8 cellular contexts compared by ENCODE assay signal in genomic region chr12:93467351-93468007, GRCh38. TPM values are rescaled to one million over a fixed set of nuclear protein-coding genes. Genes with fewer than 3 reads are reported as not detected.
DNase-seq lines count a peak whose midpoint lies in the region; ATAC-seq and TF ChIP-seq lines count a peak whose summit lies in the region.

TSS of gene MRPL42 (plus strand) at chr12:93467514. CDS start at chr12:93469286, 1,772 bp downstream.

- peaks cover 43% of the 10 kb centered on the region for H3K4me1 Mint-ChIP-seq in activated T-helper 1 cell treated with anti-CD3 and anti-CD28 coated beads, Interleukin-12 subunit alpha, Interleukin-12 subunit beta, Interleukin-2, Interleukin-4 antibody, amounts not matched to agents 30 ng/mL and 10 ng/mL and 1 ng/mL, durations not matched to agents 14 hours and 24 hours and 36 hours (ENCODE audit: low read depth)
- peaks cover 16 to 39% (median 35%) of the 10 kb centered on the region in 4 donors for H3K4me1 Mint-ChIP-seq in naive thymus-derived CD8-positive, alpha-beta T cell

- H3K4me1 ChIP-seq in Karpas-422 (ENCODE audit: low read length) (peaks cover 16% of the 10 kb centered on the region), fibroblast of lung (ENCODE audit: control insufficient read depth, extremely low read depth, insufficient read depth, low read length) (no peaks in the 10 kb centered on the region)

- H2AFZ ChIP-seq in Karpas-422 (ENCODE audit: low read length) (peak within 1 kb of the TSS; percentile 87), fibroblast of lung (ENCODE audit: low read length) (peak within 1 kb of the TSS; percentile 99)

- no peaks in the 10 kb centered on the region for H3K27me3 Mint-ChIP-seq in activated T-helper 1 cell treated with anti-CD3 and anti-CD28 coated beads, Interleukin-12 subunit alpha, Interleukin-12 subunit beta, Interleukin-2, Interleukin-4 antibody, amounts not matched to agents 30 ng/mL and 10 ng/mL and 1 ng/mL, durations not matched to agents 14 hours and 24 hours and 36 hours (ENCODE audit: insufficient read depth)
- H3K27me3 Mint-ChIP-seq in naive thymus-derived CD8-positive, alpha-beta T cell: no peaks in the 10 kb centered on the region

- H3K79me2 ChIP-seq in Karpas-422 (ENCODE audit: low read length) (peaks cover 48% of the 10 kb centered on the region), fibroblast of lung (ENCODE audit: control insufficient read depth, insufficient read depth, low read length) (peaks cover 27% of the 10 kb centered on the region)

- H3K9me3 ChIP-seq in Karpas-422 (ENCODE audit: low read length) (no peaks in the 10 kb centered on the region), fibroblast of lung (ENCODE audit: control insufficient read depth, insufficient read depth, low read depth, low read length) (no peaks in the 10 kb centered on the region)

- H3K4me3 ChIP-seq in Karpas-422 (ENCODE audit: low read length): peak within 1 kb of the TSS; percentile 78
- peak within 1 kb of the TSS; percentile 86 to 100 (median 94) for H3K4me3 ChIP-seq in fibroblast of lung (replicated peaks in 1 of 4; ENCODE audit: control extremely low read depth in 1 of 4, insufficient read depth in 1 of 4, low read depth in 3 of 4, low read length in 4 of 4)

- peaks cover 28% of the 10 kb centered on the region for H3K36me3 Mint-ChIP-seq in activated T-helper 1 cell treated with anti-CD3 and anti-CD28 coated beads, Interleukin-12 subunit alpha, Interleukin-12 subunit beta, Interleukin-2, Interleukin-4 antibody, amounts not matched to agents 30 ng/mL and 10 ng/mL and 1 ng/mL, durations not matched to agents 14 hours and 24 hours and 36 hours (ENCODE audit: low read depth)
- H3K36me3 Mint-ChIP-seq in naive thymus-derived CD8-positive, alpha-beta T cell: peaks cover 0 to 22% (median 5%) of the 10 kb centered on the region in 3 donors

- intact Hi-C loops in activated T-helper 1 cell treated with anti-CD3 and anti-CD28 coated beads, Interleukin-12 subunit alpha, Interleukin-12 subunit beta, Interleukin-2, Interleukin-4 antibody, amounts not matched to agents 30 ng/mL and 10 ng/mL and 1 ng/mL, durations not matched to agents 14 hours and 24 hours and 36 hours (cut with micrococcal nuclease): loop anchor here (1.0 to 5.0 kb wide), 7 partner anchors 25 to 210 kb away; partner anchors contain the start of gene CRADD

- TF ChIP-seq CTCF in fibroblast of lung (conservative IDR thresholded peaks at IDR 0.05 in 1 of 2, IDR thresholded peaks at IDR 0.05 in 1 of 2; ENCODE audit: low read depth in 1 of 2, low read length in 2 of 2): peak; percentile 73 to 85

- H3K27ac Mint-ChIP-seq in activated T-helper 1 cell treated with anti-CD3 and anti-CD28 coated beads, Interleukin-12 subunit alpha, Interleukin-12 subunit beta, Interleukin-2, Interleukin-4 antibody, amounts not matched to agents 30 ng/mL and 10 ng/mL and 1 ng/mL, durations not matched to agents 14 hours and 24 hours and 36 hours: peak within 1 kb of the TSS; percentile 93
- H3K27ac Mint-ChIP-seq in naive thymus-derived CD8-positive, alpha-beta T cell: peak within 1 kb of the TSS; percentile 77 to 98 (median 97)

- H3K27me3 ChIP-seq in Karpas-422 (ENCODE audit: low read length): no peaks in the 10 kb centered on the region
- H3K27me3 ChIP-seq in fibroblast of lung (ENCODE audit: control insufficient read depth, insufficient read depth, low read length): no peaks in the 10 kb centered on the region

- H3K27ac ChIP-seq in Karpas-422 (ENCODE audit: low read length) (peak within 1 kb of the TSS; percentile 48), fibroblast of lung (ENCODE audit: insufficient read depth, low read length) (peak within 1 kb of the TSS; percentile 93)

- POLR2A ChIA-PET in naive thymus-derived CD8-positive, alpha-beta T cell (lab: Charles Lee): interaction anchor here (0.5 to 2.9 kb wide), 14 partner anchors 18 to 1605 kb away, joined by 3 to 19 read pairs (median 4); partner anchors contain the start of genes EEA1 and UBE2N

- H4K20me1 ChIP-seq in Karpas-422 (ENCODE audit: insufficient read depth, low read depth, low read length) (no peaks in the 10 kb centered on the region), fibroblast of lung (ENCODE audit: control insufficient read depth, extremely low read depth, insufficient read depth, low read length) (no peaks in the 10 kb centered on the region)

- no peaks in the 10 kb centered on the region for H3K9me3 Mint-ChIP-seq in activated T-helper 1 cell treated with anti-CD3 and anti-CD28 coated beads, Interleukin-12 subunit alpha, Interleukin-12 subunit beta, Interleukin-2, Interleukin-4 antibody, amounts not matched to agents 30 ng/mL and 10 ng/mL and 1 ng/mL, durations not matched to agents 14 hours and 24 hours and 36 hours
- no peaks in the 10 kb centered on the region for H3K9me3 Mint-ChIP-seq in naive thymus-derived CD8-positive, alpha-beta T cell

- no peaks in the 10 kb centered on the region for H3K9me2 ChIP-seq in Karpas-422 (replicated peaks; ENCODE audit: insufficient read depth, low read length)

- H3K36me3 ChIP-seq in Karpas-422 (ENCODE audit: insufficient read depth, low read length) (peaks cover 12% of the 10 kb centered on the region), fibroblast of lung (ENCODE audit: control insufficient read depth, insufficient read depth, low read length) (no peaks in the 10 kb centered on the region)

- H3K9ac ChIP-seq in Karpas-422 (ENCODE audit: low read length): peak within 1 kb of the TSS; percentile 77
- peak within 1 kb of the TSS; percentile 89 for H3K9ac ChIP-seq in fibroblast of lung (ENCODE audit: insufficient read depth, low read length)

- H3K4me2 ChIP-seq in Karpas-422 (ENCODE audit: low read depth, low read length, poor library complexity, severe bottlenecking): peak within 1 kb of the TSS; percentile 71
- peak within 1 kb of the TSS; percentile 85 for H3K4me2 ChIP-seq in fibroblast of lung (ENCODE audit: extremely low read depth, insufficient read depth, low read length)

- peak within 1 kb of the TSS; percentile 96 for H3K4me3 Mint-ChIP-seq in activated T-helper 1 cell treated with anti-CD3 and anti-CD28 coated beads, Interleukin-12 subunit alpha, Interleukin-12 subunit beta, Interleukin-2, Interleukin-4 antibody, amounts not matched to agents 30 ng/mL and 10 ng/mL and 1 ng/mL, durations not matched to agents 14 hours and 24 hours and 36 hours
- H3K4me3 Mint-ChIP-seq in naive thymus-derived CD8-positive, alpha-beta T cell: peak within 1 kb of the TSS; percentile 83 to 96 (median 92)

- ATAC-seq in GM21825 (IDR thresholded peaks at IDR 0.05; ENCODE audit: unreplicated experiment): peak; percentile 84
- ATAC-seq in naive thymus-derived CD8-positive, alpha-beta T cell: peak; percentile 90 to 94

- DNase-seq in EH (ENCODE audit: low read depth) (peak; percentile 85), Karpas-422 (peak; percentile 97), RPMI7951 (ENCODE audit: low read depth) (peak; percentile 81), fibroblast of lung (ENCODE audit: low read depth in 2 of 2) (peak; percentile 78 to 88)
- DNase-seq in activated T-helper 1 cell treated with anti-CD3 and anti-CD28 coated beads, Interleukin-12 subunit alpha, Interleukin-12 subunit beta, Interleukin-2, Interleukin-4 antibody, amounts not matched to agents 30 ng/mL and 10 ng/mL and 1 ng/mL, durations not matched to agents 14 hours and 24 hours and 36 hours (ENCODE audit: low spot score): peak; percentile 90
- peak; percentile 84 to 96 (median 92) for DNase-seq in naive thymus-derived CD8-positive, alpha-beta T cell
- DNase-seq in stimulated activated naive CD4-positive, alpha-beta T cell (lab: John Stamatoyannopoulos, UW): peak; percentile 81 to 95 (median 92)

RNA-seq across cellular contexts. Expression of gene MRPL42, which starts in this region (rescaled TPM):
- total RNA-seq in Karpas-422 (2014; rRNA removed; shearing (Covaris generic); ENCODE audit: low replicate concordance): 39.2 and 131 TPM in 2 replicates
- total RNA-seq in RPMI7951 (2014; rRNA removed; shearing (Covaris generic)): 89.8 and 127 TPM in 2 replicates
- 83.2 and 87.0 TPM in 2 replicates for total RNA-seq in activated T-helper 1 cell treated with anti-CD3 and anti-CD28 coated beads, Interleukin-12 subunit alpha, Interleukin-12 subunit beta, Interleukin-2, Interleukin-4 antibody, amounts not matched to agents 30 ng/mL and 10 ng/mL and 1 ng/mL, durations not matched to agents 14 hours and 24 hours and 36 hours
- 68.0 and 70.1 TPM in 2 replicates for total RNA-seq in fibroblast of lung
- polyA plus RNA-seq in fibroblast of lung: 87.3 and 95.7 TPM in 2 replicates
- 59.2 and 61.1 TPM in 2 replicates for polyA plus RNA-seq in fibroblast of lung (2012)
- polyA minus RNA-seq in fibroblast of lung (ENCODE audit: low replicate concordance): 2.8 and 3.1 TPM in 2 replicates
- total RNA-seq in naive thymus-derived CD8-positive, alpha-beta T cell: 10 to 100 TPM; 35.6 to 40.8 TPM
- polyA plus RNA-seq in naive thymus-derived CD8-positive, alpha-beta T cell: 10 to 100 TPM; 62.4 to 64.6 (median 64.2) TPM

Comparison
In these comparisons a context has a peak if more than half of its experiments do, and no peak if none do; other contexts are left out.
1. Peak in every context shown above with its lines: DNase-seq, ATAC-seq, H3K4me3 ChIP-seq and H3K27ac ChIP-seq.